In the genomic region with DNA sequence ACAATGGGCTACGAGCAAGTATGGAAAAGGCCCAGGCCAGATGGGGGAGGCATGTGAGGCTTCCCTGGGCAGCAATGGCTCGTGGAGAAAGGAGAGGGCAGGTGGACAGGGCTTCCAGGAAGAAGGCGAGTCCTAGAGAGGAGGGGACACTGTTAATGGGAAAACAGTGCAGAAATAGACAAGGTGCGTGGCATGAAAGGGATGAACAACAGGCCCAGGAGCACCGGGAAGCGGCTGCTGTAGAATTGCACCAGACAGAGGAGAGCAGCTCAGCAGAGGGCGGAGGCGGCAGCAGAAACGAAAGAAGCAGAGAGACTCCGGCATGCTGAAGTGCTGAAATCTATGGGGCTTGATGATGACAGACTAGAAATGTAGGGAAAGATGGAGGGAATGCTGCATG, we compare ENCODE assay signal across 14 cellular contexts.
DNase-seq lines count a peak whose midpoint lies in the region; ATAC-seq and FAIRE-seq lines count a peak whose summit lies in the region.
"Had no signal": no experiment of that assay in that cellular context is flagged by ENCODE, and none has a peak within 500 bp of the region (broad histone marks: within the 10 kb centered on the region; RNA-seq: fewer than 3 reads in every experiment).

No MANE protein-coding gene starts in this region.

- DNase-seq in activated CD8-positive, alpha-beta memory T cell treated with anti-CD3 and anti-CD28 coated beads for 24 hours: peak; percentile 61
- no peak for DNase-seq in activated CD8-positive, alpha-beta memory T cell treated with anti-CD3 and anti-CD28 coated beads, Interleukin-2, amount 50 U/mL, for 4 hours
- DNase-seq in T-helper 17 cell (no peak), caudate nucleus (lab: John Stamatoyannopoulos, UW) (no peak), small intestine (no peak), NCI-H345 (lab: John Stamatoyannopoulos, UW) (no peak), NCI-H146 treated with DMSO at 0.1 percent for 48 hours (lab: John Stamatoyannopoulos, UW; ENCODE audit: unreplicated experiment) (no peak)
- DNase-seq: DMS153, esophagus squamous epithelium, hippocampal formation, NCI-H2029 had no signal

- H3K36me3 Mint-ChIP-seq in T-helper 17 cell (ENCODE audit: low read depth): peaks cover 20% of the 10 kb centered on the region

- no peaks in the 10 kb centered on the region for H3K27me3 ChIP-seq in small intestine (ENCODE audit: control insufficient read depth in 2 of 2, insufficient read depth in 2 of 2, low read length in 2 of 2)
- H3K27me3 ChIP-seq: esophagus squamous epithelium had no signal

- H3K27ac Mint-ChIP-seq in T-helper 17 cell: peak overlapping the region; percentile 100

- H3K27ac ChIP-seq in caudate nucleus (ENCODE audit: low read depth, low read length) (peak overlapping the region; percentile 76), small intestine (ENCODE audit: low read depth in 1 of 2, low read length in 1 of 2) (peak overlapping the region; percentile 22 to 50)

- no peak overlapping the region for H3K4me3 ChIP-seq in small intestine (ENCODE audit: low read depth in 1 of 2, low read length in 2 of 2)
- H3K4me3 ChIP-seq: esophagus squamous epithelium, skin epidermis had no signal

- no peak for FAIRE-seq in small intestine (lab: Jason Lieb, UNC)

- H3K4me3 Mint-ChIP-seq in T-helper 17 cell: peak overlapping the region; percentile 93

- ATAC-seq in T-helper 17 cell: peak; percentile 55
- no peak for ATAC-seq in HG03354 (IDR thresholded peaks at IDR 0.05; ENCODE audit: poor library complexity, severe bottlenecking, unreplicated experiment)
- ATAC-seq: Right ventricle myocardium inferior had no signal

- H3K36me3 ChIP-seq in small intestine (ENCODE audit: control insufficient read depth in 2 of 2, insufficient read depth in 2 of 2, low read length in 2 of 2): no peaks in the 10 kb centered on the region

- 76 to 77% (median 77%) methylated on average over 10 of the region's 10 CpGs for WGBS in small intestine, 3 donors

- peaks cover 0 to 9% of the 10 kb centered on the region in 2 donors for H3K4me1 ChIP-seq in small intestine (ENCODE audit: control insufficient read depth in 2 of 2, insufficient read depth in 1 of 2, low read depth in 1 of 2, low read length in 1 of 2)

- peaks cover 64% of the 10 kb centered on the region for H3K4me1 Mint-ChIP-seq in T-helper 17 cell

- no peaks in the 10 kb centered on the region for H3K9me3 ChIP-seq in T-helper 17 cell (ENCODE audit: control insufficient read depth, low read length, poor library complexity, severe bottlenecking)
- H3K9me3 ChIP-seq in small intestine (ENCODE audit: control insufficient read depth, low read depth): no peaks in the 10 kb centered on the region
- H3K9me3 ChIP-seq: esophagus squamous epithelium had no signal

- no peaks in the 10 kb centered on the region for H3K27me3 Mint-ChIP-seq in T-helper 17 cell
